In genomic region chr6:30626484-30627366, GRCh38 we compare ENCODE assay signal across 8 cellular contexts. TPM values are rescaled to one million over a fixed set of nuclear protein-coding genes. Genes with fewer than 3 reads are reported as not detected.
A peak's percentile ranks its signal among the peaks of the same experiment; 100 is the strongest.
DNase-seq lines count a peak whose midpoint lies in the region; TF ChIP-seq lines count a peak whose summit lies in the region.

Gene ATAT1, plus strand, starts transcription at chr6:30626874.

- H2BK120ac ChIP-seq in trophoblast cell (ENCODE audit: insufficient read depth, low read length, poor library complexity): peak within 1 kb of the TSS; percentile 51

- peak in 1 of 2 donors; percentile 57 for TF ChIP-seq POLR2A in tibial nerve (IDR thresholded peaks at IDR 0.05)

- peak within 1 kb of the TSS; percentile 90 for H4K91ac ChIP-seq in trophoblast cell (ENCODE audit: low read depth, low read length)

- no peaks in the 10 kb centered on the region for H3K27me3 ChIP-seq in DOHH2 (ENCODE audit: control insufficient read depth, low read length)
- H3K27me3 ChIP-seq in H7 (ENCODE audit: control insufficient read depth, insufficient read depth, low read length): no peaks in the 10 kb centered on the region
- no peaks in the 10 kb centered on the region for H3K27me3 ChIP-seq in SU-DHL-6 (ENCODE audit: low read length)
- no peaks in the 10 kb centered on the region for H3K27me3 ChIP-seq in cardiac muscle cell
- no peaks in the 10 kb centered on the region for H3K27me3 ChIP-seq in trophoblast cell (ENCODE audit: insufficient read depth, low read length)
- H3K27me3 ChIP-seq in tibial nerve: no peaks in the 10 kb centered on the region

- H3K36me3 ChIP-seq in DOHH2 (ENCODE audit: control insufficient read depth, low read length): peaks cover 55% of the 10 kb centered on the region
- H3K36me3 ChIP-seq in H7 (replicated peaks; ENCODE audit: control insufficient read depth, insufficient read depth, low read length): peaks cover 25% of the 10 kb centered on the region
- peaks cover 20% of the 10 kb centered on the region; the same call in 1 of the 2 replicates for H3K36me3 ChIP-seq in SU-DHL-6 (ENCODE audit: low read length)
- peaks cover 34% of the 10 kb centered on the region for H3K36me3 ChIP-seq in cardiac muscle cell
- peaks cover 48% of the 10 kb centered on the region in 2 experiments for H3K36me3 ChIP-seq in trophoblast cell (ENCODE audit: control insufficient read depth in 1 of 2, insufficient read depth in 2 of 2, low read length in 2 of 2)
- peaks cover 0 to 81% (median 21%) of the 10 kb centered on the region in 3 donors for H3K36me3 ChIP-seq in tibial nerve

- no peaks in the 10 kb centered on the region for H3K9me2 ChIP-seq in DOHH2 (replicated peaks; ENCODE audit: control insufficient read depth, low read length)
- no peaks in the 10 kb centered on the region for H3K9me2 ChIP-seq in SU-DHL-6 (replicated peaks; ENCODE audit: insufficient read depth, low read length)

- no peak within 1 kb of the TSS for H2BK12ac ChIP-seq in trophoblast cell (ENCODE audit: low read length)

- H2AK5ac ChIP-seq in trophoblast cell (ENCODE audit: low read length): peak within 1 kb of the TSS; percentile 78

- peak; percentile 68 for TF ChIP-seq CTCF in DOHH2 (IDR thresholded peaks at IDR 0.05; ENCODE audit: low read depth, low read length, poor library complexity, severe bottlenecking)
- TF ChIP-seq CTCF in SU-DHL-6 (IDR thresholded peaks at IDR 0.05; ENCODE audit: insufficient read depth, low read length, poor library complexity, severe bottlenecking): peak; percentile 72
- peak; percentile 49 for TF ChIP-seq CTCF in cardiac muscle cell (IDR thresholded peaks at IDR 0.05; ENCODE audit: low read depth, low read length)
- TF ChIP-seq CTCF in tibial nerve (IDR thresholded peaks at IDR 0.05): peak; percentile 28 to 72 (median 41)

- H2BK5ac ChIP-seq in trophoblast cell (ENCODE audit: low read depth, low read length, poor library complexity): peak within 1 kb of the TSS; percentile 29

- peaks cover 8% of the 10 kb centered on the region for H4K20me1 ChIP-seq in DOHH2 (ENCODE audit: control insufficient read depth, insufficient read depth, low read depth, low read length)
- no peaks in the 10 kb centered on the region for H4K20me1 ChIP-seq in SU-DHL-6 (ENCODE audit: low read depth, low read length)

- H3K79me1 ChIP-seq in trophoblast cell (ENCODE audit: low read length): peaks cover 6% of the 10 kb centered on the region

- H3K4me3 ChIP-seq in DOHH2 (ENCODE audit: low read length) (peak within 1 kb of the TSS; percentile 94), H7 (ENCODE audit: insufficient read depth, low read depth, low read length) (peak within 1 kb of the TSS; percentile 92), SU-DHL-6 (ENCODE audit: insufficient read depth, low read length, poor library complexity, severe bottlenecking) (peak within 1 kb of the TSS; percentile 70), cardiac muscle cell (peak within 1 kb of the TSS; percentile 71), trophoblast cell (ENCODE audit: low read depth, low read length) (peak within 1 kb of the TSS; percentile 78), tibial nerve (peak within 1 kb of the TSS; percentile 38 to 62 (median 49))

- H3F3A ChIP-seq in DOHH2 (ENCODE audit: control insufficient read depth, insufficient read depth) (peaks cover 18% of the 10 kb centered on the region), SU-DHL-6 (ENCODE audit: insufficient read depth) (peaks cover 30% of the 10 kb centered on the region)

- WGBS in trophoblast cell (ENCODE audit: extremely low coverage, insufficient coverage, insufficient read length): no CpG with 5 or more reads among the region's 36 CpGs
- 1 to 3% methylated on average over 25 to 31 of the region's 36 CpGs for WGBS in tibial nerve, 2 donors

- H3K27ac ChIP-seq in DOHH2 (ENCODE audit: low read depth, low read length) (peak within 1 kb of the TSS; percentile 27; the same call in 1 of the 2 replicates), SU-DHL-6 (ENCODE audit: low read depth, low read length) (peak within 1 kb of the TSS; percentile 11; the same call in 1 of the 2 replicates), cardiac muscle cell (peak within 1 kb of the TSS; percentile 81), trophoblast cell (ENCODE audit: low read depth, low read length) (peak within 1 kb of the TSS; percentile 58), tibial nerve (peak within 1 kb of the TSS; percentile 82 to 97 (median 92))

- H3K4ac ChIP-seq in trophoblast cell (ENCODE audit: low read depth, low read length): peak within 1 kb of the TSS; percentile 65

- H3K79me2 ChIP-seq in DOHH2 (ENCODE audit: control insufficient read depth, low read length): peaks cover 9% of the 10 kb centered on the region
- H3K79me2 ChIP-seq in SU-DHL-6 (ENCODE audit: insufficient read depth, low read length): no peaks in the 10 kb centered on the region
- peaks cover 5% of the 10 kb centered on the region for H3K79me2 ChIP-seq in trophoblast cell (ENCODE audit: control insufficient read depth, insufficient read depth, low read length, poor library complexity)

- H3K9me3 ChIP-seq in DOHH2 (ENCODE audit: control insufficient read depth, insufficient read depth, low read length) (no peaks in the 10 kb centered on the region), SU-DHL-6 (ENCODE audit: insufficient read depth, low read length) (no peaks in the 10 kb centered on the region), cardiac muscle cell (ENCODE audit: low read depth) (no peaks in the 10 kb centered on the region), trophoblast cell (ENCODE audit: insufficient read depth, low read depth, low read length) (no peaks in the 10 kb centered on the region), tibial nerve (no peaks in the 10 kb centered on the region)

- peak within 1 kb of the TSS; percentile 17 for H2AFZ ChIP-seq in SU-DHL-6 (ENCODE audit: low read depth, low read length, severe bottlenecking)
- H2AFZ ChIP-seq in trophoblast cell (ENCODE audit: insufficient read depth, low read length, poor library complexity): peak within 1 kb of the TSS; percentile 83

- peak; percentile 96 for DNase-seq in H7
- peak; percentile 79 for DNase-seq in MV-4-11 (lab: John Stamatoyannopoulos, UW)
- peak; percentile 83 for DNase-seq in activated naive CD8-positive, alpha-beta T cell treated with anti-CD3 and anti-CD28 coated beads, Interleukin-2, amount 50 U/mL, for 16 hours (ENCODE audit: low read depth, low spot score)
- peak; percentile 80 to 85 for DNase-seq in cardiac muscle cell (ENCODE audit: low read depth in 1 of 2, low spot score in 1 of 2)
- peak; percentile 72 to 86 for DNase-seq in trophoblast cell
- peak; percentile 78 to 83 for DNase-seq in tibial nerve (ENCODE audit: low spot score in 2 of 2)

- H3K4me1 ChIP-seq in DOHH2 (ENCODE audit: control insufficient read depth, low read length) (peaks cover 15% of the 10 kb centered on the region), cardiac muscle cell (ENCODE audit: low read depth) (no peaks in the 10 kb centered on the region), trophoblast cell (ENCODE audit: control insufficient read depth in 1 of 2, insufficient read depth in 2 of 2, low read length in 2 of 2) (peaks cover 6 to 11% of the 10 kb centered on the region in 2 experiments), tibial nerve (peaks cover 0 to 21% (median 4%) of the 10 kb centered on the region in 4 donors)

- peak within 1 kb of the TSS; percentile 94 for H3K14ac ChIP-seq in trophoblast cell (ENCODE audit: low read length)

- peak within 1 kb of the TSS; percentile 97 for H4K12ac ChIP-seq in trophoblast cell (ENCODE audit: low read depth, low read length)

- no peak within 1 kb of the TSS for H3K23ac ChIP-seq in trophoblast cell (ENCODE audit: low read length)

- H3K9ac ChIP-seq in SU-DHL-6 (ENCODE audit: low read length) (peak within 1 kb of the TSS; percentile 64), trophoblast cell (ENCODE audit: low read length) (peak within 1 kb of the TSS; percentile 57)

- peak within 1 kb of the TSS; percentile 95 for H4K8ac ChIP-seq in trophoblast cell (ENCODE audit: low read depth, low read length)

- peak; percentile 71 to 77 for TF ChIP-seq EP300 in tibial nerve (IDR thresholded peaks at IDR 0.05)

- H3K4me2 ChIP-seq in DOHH2 (ENCODE audit: low read length) (peak within 1 kb of the TSS; percentile 96), SU-DHL-6 (ENCODE audit: low read depth, low read length, poor library complexity, severe bottlenecking) (peak within 1 kb of the TSS; percentile 60), trophoblast cell (ENCODE audit: low read length) (peak within 1 kb of the TSS; percentile 74)

- peak within 1 kb of the TSS; percentile 86 for H3K18ac ChIP-seq in trophoblast cell (ENCODE audit: low read length)

RNA-seq across cellular contexts. Expression of gene ATAT1, which starts in this region (rescaled TPM):
- total RNA-seq in H7 (2014; rRNA removed; shearing (Covaris generic)): 11.7 and 13.1 TPM in 2 replicates
- total RNA-seq in cardiac muscle cell (11.2 and 18.3 TPM in 2 replicates), tibial nerve (10 to 100 TPM in 1 of 4 donors, 1 to 10 TPM in 3; 5.5 to 18.0 (median 7.7) TPM)
- 17.3 and 18.0 TPM in 2 replicates for polyA plus RNA-seq in cardiac muscle cell
- 25.4 and 28.5 TPM in 2 replicates for polyA plus RNA-seq in trophoblast cell (2013)

Comparison
In these comparisons a context has a peak if more than half of its experiments do, and no peak if none do; other contexts are left out.
1. Peak in every context shown above with its lines: DNase-seq, H3K4me3 ChIP-seq and H3K27ac ChIP-seq.
2. H3K27ac ChIP-seq: peak in every context shown above with its lines; median percentile 92 in tibial nerve; 81 in cardiac muscle cell; 58 in trophoblast cell; 27 in DOHH2; 11 in SU-DHL-6.